Comparison of ENCODE assay signal across 31 cellular contexts in genomic region chr4:53011176-53011575, GRCh38.
DNase-seq lines count a peak whose midpoint lies in the region; ATAC-seq and TF ChIP-seq lines count a peak whose summit lies in the region.
"Had no signal": no experiment of that assay in that cellular context is flagged by ENCODE, and none has a peak within 500 bp of the region (broad histone marks: within the 10 kb centered on the region; RNA-seq: fewer than 3 reads in every experiment).

No MANE protein-coding gene starts in this region.

- H3K9me2 ChIP-seq in SK-N-SH (no peaks in the 10 kb centered on the region), hepatocyte (replicated peaks; ENCODE audit: insufficient read depth) (no peaks in the 10 kb centered on the region)

- ATAC-seq in SK-N-SH treated with all-trans-retinoic acid at 6 μM for 48 hours (no peak; the same call in 2 of the 3 replicates), body of pancreas (no peak), GM21360 (IDR thresholded peaks at IDR 0.05; ENCODE audit: unreplicated experiment) (no peak)
- ATAC-seq: activated CD8-positive, alpha-beta memory T cell treated with anti-CD3 and anti-CD28 coated beads, Interleukin-2, amount 10 ng/mL, durations not matched to agents 7 days and 5 days; activated T-cell treated with anti-CD3 and anti-CD28 coated beads, Interleukin-2, amount 50 U/mL, for 72 hours; CD8-positive, alpha-beta T cell; left lobe of liver; upper lobe of right lung had no signal

- no peak for TF ChIP-seq RAD21 in SK-N-SH (IDR thresholded peaks at IDR 0.05; ENCODE audit: low read length)

- TF ChIP-seq POLR2A in body of pancreas (IDR thresholded peaks at IDR 0.05) (no peak), thyroid gland (IDR thresholded peaks at IDR 0.05) (no peak)

- H3F3A ChIP-seq in SK-N-SH (replicated peaks; ENCODE audit: insufficient read depth): peaks cover 4% of the 10 kb centered on the region

- POLR2A ChIA-PET in SK-N-SH (lab: Yijun Ruan, JAX): interaction anchor here (1.0 to 1.1 kb wide), 2 partner anchors 15 to 21 kb away, joined by 3 to 4 read pairs; no protein-coding TSS in a partner anchor

- DNase-seq in SK-N-SH: no peak
- DNase-seq in body of pancreas: no peak
- no peak for DNase-seq in hepatocyte (ENCODE audit: low spot score)
- DNase-seq in thyroid gland: no peak
- no peak for DNase-seq in NCI-H2196 treated with DMSO at 0.1 percent for 48 hours (lab: John Stamatoyannopoulos, UW; ENCODE audit: unreplicated experiment)
- DNase-seq in tibial artery: no peak
- DNase-seq: activated CD4-positive, alpha-beta T cell treated with anti-CD3 and anti-CD28 coated beads, Interleukin-2, amount 10 ng/mL, durations not matched to agents 24 days and 14 days; activated CD8-positive, alpha-beta memory T cell treated with anti-CD3 and anti-CD28 coated beads, Interleukin-2, amount 10 ng/mL, durations not matched to agents 7 days and 5 days; activated naive CD4-positive, alpha-beta T cell treated with Interleukin-2 at 50 U/mL for 16 hours; activated T-cell treated with anti-CD3 and anti-CD28 coated beads, Interleukin-2, amount 50 U/mL, for 72 hours; caudate nucleus; CD8-positive, alpha-beta T cell; DMS 273 treated with DMSO at 0.1 percent for 48 hours; endodermal cell; esophagus squamous epithelium; foreskin melanocyte; hypothalamus; immature natural killer cell; mesendoderm; NCI-H1092 treated with DMSO at 0.1 percent for 48 hours; NCI-H187 treated with DMSO at 0.1 percent for 48 hours; NCI-H524 treated with DMSO at 0.1 percent for 48 hours; nucleus accumbens; stimulated activated CD4-positive, alpha-beta T cell treated with anti-CD3 and anti-CD28 coated beads, Interleukin-2, amount 100 ng/mL, for 24 hours; upper lobe of right lung; WERI-Rb-1 had no signal

- no peaks in the 10 kb centered on the region for H3K36me3 ChIP-seq in SK-N-SH (replicated peaks in 1 of 2; ENCODE audit: control insufficient read depth in 1 of 2, insufficient read depth in 2 of 2, low read length in 1 of 2)
- H3K36me3 ChIP-seq in body of pancreas (replicated peaks in 1 of 2; ENCODE audit: insufficient read depth in 1 of 2, low read depth in 2 of 2): no peaks in the 10 kb centered on the region
- no peaks in the 10 kb centered on the region for H3K36me3 ChIP-seq in hepatocyte (replicated peaks; ENCODE audit: insufficient read depth, low read depth)
- no peaks in the 10 kb centered on the region for H3K36me3 ChIP-seq in thyroid gland
- no peaks in the 10 kb centered on the region for H3K36me3 ChIP-seq in tibial artery
- H3K36me3 ChIP-seq: esophagus squamous epithelium, upper lobe of right lung, WERI-Rb-1 had no signal

- H2AFZ ChIP-seq in SK-N-SH (ENCODE audit: low read depth): no peak overlapping the region
- H2AFZ ChIP-seq in hepatocyte: no peak overlapping the region

- no peak overlapping the region for H3K9ac ChIP-seq in SK-N-SH

- peak overlapping the region in 1 of 2 experiments; percentile 100; a peak in 2 of 4 replicates for H3K27ac ChIP-seq in SK-N-SH (ENCODE audit: low read depth in 2 of 2, low read length in 1 of 2)
- peak overlapping the region; percentile 2 to 68 (median 52) for H3K27ac ChIP-seq in body of pancreas
- peak overlapping the region; percentile 77 for H3K27ac ChIP-seq in hepatocyte
- peak overlapping the region in 2 of 3 donors; percentile 21 to 47 for H3K27ac ChIP-seq in thyroid gland
- no peak overlapping the region for H3K27ac ChIP-seq in tibial artery
- H3K27ac ChIP-seq: 22Rv1, esophagus squamous epithelium, upper lobe of right lung, WERI-Rb-1 had no signal

- H3K27me3 ChIP-seq in SK-N-SH (ENCODE audit: insufficient read depth): no peaks in the 10 kb centered on the region
- no peaks in the 10 kb centered on the region for H3K27me3 ChIP-seq in body of pancreas
- no peaks in the 10 kb centered on the region for H3K27me3 ChIP-seq in hepatocyte
- H3K27me3 ChIP-seq in thyroid gland: no peaks in the 10 kb centered on the region
- no peaks in the 10 kb centered on the region for H3K27me3 ChIP-seq in tibial artery
- H3K27me3 ChIP-seq: esophagus squamous epithelium, upper lobe of right lung had no signal

- no peak for TF ChIP-seq EP300 in SK-N-SH (IDR thresholded peaks at IDR 0.05; ENCODE audit: borderline replicate concordance in 1 of 2, low read depth in 1 of 2, low read length in 1 of 2)

- H4K20me1 ChIP-seq in SK-N-SH (ENCODE audit: insufficient read depth) (no peaks in the 10 kb centered on the region), hepatocyte (ENCODE audit: insufficient read depth, poor library complexity, severe bottlenecking) (no peaks in the 10 kb centered on the region)

- H3K79me2 ChIP-seq in SK-N-SH (ENCODE audit: insufficient read depth) (no peaks in the 10 kb centered on the region), hepatocyte (no peaks in the 10 kb centered on the region)

- H3K4me2 ChIP-seq in SK-N-SH (peak overlapping the region; percentile 0; the same call in 1 of the 2 replicates), hepatocyte (peak overlapping the region; percentile 39)
- H3K4me2 ChIP-seq: smooth muscle cell had no signal

- peaks cover 39 to 55% of the 10 kb centered on the region in 2 experiments for H3K4me1 ChIP-seq in SK-N-SH (ENCODE audit: control insufficient read depth in 1 of 2, insufficient read depth in 2 of 2, low read depth in 1 of 2, low read length in 1 of 2)
- H3K4me1 ChIP-seq in body of pancreas: peaks cover 89% of the 10 kb centered on the region
- peaks cover 66% of the 10 kb centered on the region for H3K4me1 ChIP-seq in hepatocyte (ENCODE audit: insufficient read depth)
- H3K4me1 ChIP-seq in thyroid gland: peaks cover 40 to 53% of the 10 kb centered on the region in 2 donors
- H3K4me1 ChIP-seq in tibial artery: peaks cover 0 to 34% (median 0%) of the 10 kb centered on the region in 4 donors

- intact Hi-C loops in body of pancreas (cut with DNase I): no loop called here
- intact Hi-C loops in thyroid gland (cut with DNase I): no loop called here
- intact Hi-C loops in tibial artery (cut with DNase I; ENCODE audit: low total_unique reads): loop anchor here (10.0 kb wide), 1 partner anchor 1224 kb away; no protein-coding TSS in a partner anchor

- no peak for TF ChIP-seq CTCF in SK-N-SH (IDR thresholded peaks at IDR 0.05)
- no peak for TF ChIP-seq CTCF in body of pancreas (IDR thresholded peaks at IDR 0.05)
- TF ChIP-seq CTCF in hepatocyte (IDR thresholded peaks at IDR 0.05; ENCODE audit: poor library complexity): no peak
- no peak for TF ChIP-seq CTCF in thyroid gland (IDR thresholded peaks at IDR 0.05)
- TF ChIP-seq CTCF in tibial artery (IDR thresholded peaks at IDR 0.05): no peak

- H3K9me3 ChIP-seq in SK-N-SH (no peaks in the 10 kb centered on the region), body of pancreas (no peaks in the 10 kb centered on the region), hepatocyte (ENCODE audit: low read depth) (no peaks in the 10 kb centered on the region), thyroid gland (no peaks in the 10 kb centered on the region), tibial artery (no peaks in the 10 kb centered on the region)
- H3K9me3 ChIP-seq: esophagus squamous epithelium, upper lobe of right lung had no signal

- H3K4me3 ChIP-seq in SK-N-SH (ENCODE audit: low read depth in 2 of 2, low read length in 1 of 2) (no peak overlapping the region), body of pancreas (no peak overlapping the region), hepatocyte (no peak overlapping the region), thyroid gland (replicated peaks in 1 of 3) (no peak overlapping the region), tibial artery (no peak overlapping the region)
- H3K4me3 ChIP-seq: esophagus squamous epithelium, smooth muscle cell, upper lobe of right lung had no signal

- CTCF ChIA-PET in SK-N-SH (lab: Yijun Ruan, JAX): interaction anchor here (0.7 to 2.8 kb wide), 6 partner anchors 13 to 1222 kb away, joined by 3 to 21 read pairs (median 4); no protein-coding TSS in a partner anchor

TF ChIP-seq in SK-N-SH, 30 proteins besides CTCF, POLR2A, EP300 and RAD21 (continues in another document):
- TF ChIP-seq TCF12 (IDR thresholded peaks at IDR 0.05) (no peak), ELF1 (IDR thresholded peaks at IDR 0.05) (no peak), MAX (IDR thresholded peaks at IDR 0.05; ENCODE audit: low read depth) (no peak), CHD2 (IDR thresholded peaks at IDR 0.05; ENCODE audit: low read length, partially characterized antibody) (no peak), GATA2 (CRISPR knock-in tag; IDR thresholded peaks at IDR 0.05) (no peak), MEF2A (IDR thresholded peaks at IDR 0.05; ENCODE audit: borderline replicate concordance, low read depth) (no peak), TAF1 (IDR thresholded peaks at IDR 0.05; ENCODE audit: borderline replicate concordance, low read depth, low read length) (no peak), NRF1 (IDR thresholded peaks at IDR 0.05; ENCODE audit: low read depth, low read length) (no peak), SIN3A (IDR thresholded peaks at IDR 0.05; ENCODE audit: borderline replicate concordance, low read depth, low read length) (no peak)

TF ChIP-seq in SK-N-SH treated with all-trans-retinoic acid at 6 μM for 48 hours, 23 proteins besides CTCF, POLR2A, EP300 and RAD21:
- TF ChIP-seq ZC3H10 (CRISPR knock-in tag; IDR thresholded peaks at IDR 0.05): no peak

Comparison
In these comparisons a context has a peak if more than half of its experiments do, and no peak if none do; other contexts are left out.
1. H3K27ac ChIP-seq: peak in body of pancreas (4 of 4), hepatocyte (single experiment) and thyroid gland (2 of 3); none in tibial artery (0 of 2).